In genomic region chr6:135179920-135180457, GRCh38 we compare ENCODE assay signal across 9 cellular contexts. TPM values are rescaled to one million over a fixed set of nuclear protein-coding genes. Genes with fewer than 3 reads are reported as not detected.
DNase-seq lines count a peak whose midpoint lies in the region; TF ChIP-seq lines count a peak whose summit lies in the region.
"Had no signal": no experiment of that assay in that cellular context is flagged by ENCODE, and none has a peak within 500 bp of the region (broad histone marks: within the 10 kb centered on the region; RNA-seq: fewer than 3 reads in every experiment).

No MANE protein-coding gene starts in this region.

- TF ChIP-seq POLR2A in prostate gland (IDR thresholded peaks at IDR 0.05), result no peak

- H3K27ac ChIP-seq in CD8-positive, alpha-beta memory T cell (ENCODE audit: low read depth, low read length), result peak overlapping the region; percentile 20
- H3K27ac ChIP-seq in HUES6 (ENCODE audit: low read depth, low read length), result no peak overlapping the region
- H3K27ac ChIP-seq in ascending aorta, result no peak overlapping the region
- no peak overlapping the region for H3K27ac ChIP-seq in prostate gland
- H3K27ac ChIP-seq: epithelial cell of prostate had no signal

- peak overlapping the region; percentile 16 to 91 (median 69) for H3K27ac Mint-ChIP-seq in CD8-positive, alpha-beta memory T cell
- H3K27ac Mint-ChIP-seq in nephron, result no peak overlapping the region

- H3K4me1 ChIP-seq in CD8-positive, alpha-beta memory T cell (ENCODE audit: insufficient read depth, low read length), result peaks cover 14% of the 10 kb centered on the region
- H3K4me1 ChIP-seq in HUES6 (ENCODE audit: control insufficient read depth, insufficient read depth, low read length) (peaks cover 13% of the 10 kb centered on the region; the same call in 1 of the 2 replicates), ascending aorta (peaks cover 14 to 18% of the 10 kb centered on the region in 2 donors), prostate gland (replicated peaks) (peaks cover 6% of the 10 kb centered on the region)

- POLR2A ChIA-PET in CD8-positive, alpha-beta memory T cell (lab: Charles Lee), result interaction anchor here (1.3 kb wide), 1 partner anchor 92 kb away, joined by 4 read pairs; no protein-coding TSS in a partner anchor

- no peaks in the 10 kb centered on the region for H3K27me3 ChIP-seq in CD8-positive, alpha-beta memory T cell (ENCODE audit: insufficient read depth, low read length, poor library complexity, severe bottlenecking)
- H3K27me3 ChIP-seq in HUES6 (ENCODE audit: control insufficient read depth, insufficient read depth, low read length) (peaks cover 45% of the 10 kb centered on the region), ascending aorta (peaks cover 8% of the 10 kb centered on the region), prostate gland (replicated peaks; ENCODE audit: insufficient read depth) (no peaks in the 10 kb centered on the region)

- intact Hi-C loops in ascending aorta (cut with DNase I) (loop anchor here (10.0 kb wide), 1 partner anchor 125 kb away; the partner anchor contains the start of gene HBS1L), prostate gland (cut with DNase I) (no loop called here)

- H3K9me3 Mint-ChIP-seq in CD8-positive, alpha-beta memory T cell, result no peaks in the 10 kb centered on the region
- no peaks in the 10 kb centered on the region for H3K9me3 Mint-ChIP-seq in nephron

- H3K9ac ChIP-seq in HUES6 (ENCODE audit: low read length), result no peak overlapping the region

- H3K4me3 ChIP-seq in CD8-positive, alpha-beta memory T cell (ENCODE audit: low read length), result peak overlapping the region; percentile 40
- H3K4me3 ChIP-seq in HUES6 (ENCODE audit: low read depth, low read length) (peak overlapping the region; percentile 76), ascending aorta (peak overlapping the region; percentile 68 to 86), prostate gland (no peak overlapping the region)

- CTCF ChIA-PET in CD8-positive, alpha-beta memory T cell (lab: Charles Lee), result interaction anchor here (1.0 to 1.9 kb wide), 3 partner anchors 17 to 92 kb away, joined by 3 to 5 read pairs (median 4); no protein-coding TSS in a partner anchor

- peak in 1 of 5 donors; percentile 46 for DNase-seq in CD8-positive, alpha-beta memory T cell
- DNase-seq in ascending aorta (ENCODE audit: low spot score in 2 of 2) (no peak), prostate gland (ENCODE audit: low spot score) (no peak), CD1c-positive myeloid dendritic cell (ENCODE audit: extremely low spot score) (no peak), NCI-H2171 treated with DMSO at 0.1 percent for 48 hours (lab: John Stamatoyannopoulos, UW) (no peak), NAMALWA (ENCODE audit: low spot score) (no peak)

- no peaks in the 10 kb centered on the region for H3K9me3 ChIP-seq in CD8-positive, alpha-beta memory T cell (ENCODE audit: low read length)
- no peaks in the 10 kb centered on the region for H3K9me3 ChIP-seq in HUES6 (ENCODE audit: control insufficient read depth, insufficient read depth, low read depth, low read length)
- H3K9me3 ChIP-seq in ascending aorta, result no peaks in the 10 kb centered on the region
- H3K9me3 ChIP-seq in prostate gland, result no peaks in the 10 kb centered on the region

- no peaks in the 10 kb centered on the region for H3K27me3 Mint-ChIP-seq in CD8-positive, alpha-beta memory T cell
- H3K27me3 Mint-ChIP-seq in nephron (ENCODE audit: low read depth), result peaks cover 57% of the 10 kb centered on the region

- H3K36me3 ChIP-seq in CD8-positive, alpha-beta memory T cell (ENCODE audit: insufficient read depth, low read length), result no peaks in the 10 kb centered on the region
- no peaks in the 10 kb centered on the region for H3K36me3 ChIP-seq in HUES6 (ENCODE audit: control insufficient read depth, insufficient read depth, low read length)
- no peaks in the 10 kb centered on the region for H3K36me3 ChIP-seq in ascending aorta
- H3K36me3 ChIP-seq in prostate gland, result no peaks in the 10 kb centered on the region

- H3K4me3 Mint-ChIP-seq in CD8-positive, alpha-beta memory T cell, result peak overlapping the region; percentile 57 to 92 (median 89)
- peak overlapping the region; percentile 57 to 87 (median 81) for H3K4me3 Mint-ChIP-seq in nephron

- WGBS in prostate gland, result 17% methylated on average over 8 of the region's 8 CpGs

- TF ChIP-seq CTCF in ascending aorta (IDR thresholded peaks at IDR 0.05) (no peak), nephron (IDR thresholded peaks at IDR 0.05; ENCODE audit: unreplicated experiment in 3 of 3) (no peak), prostate gland (IDR thresholded peaks at IDR 0.05) (no peak)

- H3K36me3 Mint-ChIP-seq in CD8-positive, alpha-beta memory T cell, result peaks cover 0 to 10% (median 0%) of the 10 kb centered on the region in 3 donors
- no peaks in the 10 kb centered on the region for H3K36me3 Mint-ChIP-seq in nephron (ENCODE audit: low read depth)

- peaks cover 21 to 26% (median 23%) of the 10 kb centered on the region in 3 donors for H3K4me1 Mint-ChIP-seq in CD8-positive, alpha-beta memory T cell
- peaks cover 19% of the 10 kb centered on the region for H3K4me1 Mint-ChIP-seq in nephron

RNA-seq across cellular contexts. Expression of gene MYB, which starts 1.1 kb away (rescaled TPM):
- total RNA-seq in CD8-positive, alpha-beta memory T cell, result 10 to 100 TPM; 42.3 to 44.2 TPM
- 1.3 TPM for polyA plus RNA-seq in CD8-positive, alpha-beta memory T cell
- not detected for total RNA-seq in ascending aorta
- 1 to 10 TPM; 4.3 to 7.2 TPM for total RNA-seq in prostate gland

Comparison
In these comparisons a context has a peak if more than half of its experiments do, and no peak if none do; other contexts are left out.
1. H3K4me3 ChIP-seq: peak in CD8-positive, alpha-beta memory T cell (single experiment), HUES6 (single experiment) and ascending aorta (2 of 2); none in prostate gland (0 of 2).
2. H3K27ac Mint-ChIP-seq: peak in CD8-positive, alpha-beta memory T cell (8 of 8); none in nephron (0 of 3).
3. RNA of gene MYB, which starts 1.1 kb away (total RNA-seq): 42.3 to 44.2 TPM in CD8-positive, alpha-beta memory T cell; 4.3 to 7.2 TPM in prostate gland and not detected in ascending aorta (single experiment); every median in the first group is over 4 times any median in the second.